Comparison of ENCODE assay signal across 11 cellular contexts in genomic region chr2:73783883-73784282, GRCh38. TPM values are rescaled to one million over a fixed set of nuclear protein-coding genes. Genes with fewer than 3 reads are reported as not detected.
A peak's percentile ranks its signal among the peaks of the same experiment; 100 is the strongest.
DNase-seq lines count a peak whose midpoint lies in the region; ATAC-seq, FAIRE-seq and TF ChIP-seq lines count a peak whose summit lies in the region.
"Not testable (repeated sequence)": the region's sequence is repeated elsewhere in the genome, so short reads cannot be mapped to it uniquely, and the experiment has no call there.
"Had no signal": no experiment of that assay in that cellular context is flagged by ENCODE, and none has a peak within 500 bp of the region (broad histone marks: within the 10 kb centered on the region; RNA-seq: fewer than 3 reads in every experiment).

Gene C2orf78, plus strand, starts transcription at chr2:73784183. Its CDS starts 127 bp downstream, at chr2:73784310.

- H3K27ac Mint-ChIP-seq in GM23338 = not testable (repeated sequence)

- not testable (repeated sequence) for BruUV-seq in PC-3 (replicated peaks; lab: Mats Ljungman, UMichigan); mammary epithelial cell (replicated peaks; lab: Mats Ljungman, UMichigan); HepG2 (replicated peaks; lab: Mats Ljungman, UMichigan)

- intact Hi-C loops in PC-3 (cut with micrococcal nuclease); mammary epithelial cell (cut with micrococcal nuclease); HepG2 (cut with micrococcal nuclease; ENCODE audit: unreplicated experiment): not testable (repeated sequence)

- POLR2A ChIA-PET in A549 (lab: Yijun Ruan, JAX) = interaction anchor here (0.5 kb wide), 1 partner anchor 398 kb away, joined by 4 read pairs; the partner anchor contains the start of gene ALMS1
- POLR2A ChIA-PET in PC-3 (lab: Charles Lee; ENCODE audit: unreplicated experiment) = not testable (repeated sequence)
- POLR2A ChIA-PET in HepG2 (lab: Yijun Ruan, JAX) = interaction anchor here (0.7 kb wide), 1 partner anchor 45 kb away, joined by 4 read pairs; the partner anchor contains the start of gene STAMBP

- not testable (repeated sequence) for H3K27me3 ChIP-seq in GM23338 (ENCODE audit: insufficient read depth); PC-3 (ENCODE audit: low read length); SJCRH30; mammary epithelial cell (ENCODE audit: insufficient read depth, low read length); HepG2 (ENCODE audit: control insufficient read depth in 1 of 2, insufficient read depth in 2 of 2, low read length in 2 of 2); osteoblast (ENCODE audit: insufficient read depth, low read length)

- H3K36me3 Mint-ChIP-seq in GM23338 (ENCODE audit: low read depth) = not testable (repeated sequence)

- H3K9me2 ChIP-seq in GM23338 (ENCODE audit: insufficient read depth); PC-3 (replicated peaks; ENCODE audit: low read length): not testable (repeated sequence)

- H2AFZ ChIP-seq in GM23338 (peak within 1 kb of the TSS; percentile 52), PC-3 (ENCODE audit: low read length) (peak within 1 kb of the TSS; percentile 79), mammary epithelial cell (ENCODE audit: low read depth, low read length) (peak within 1 kb of the TSS; percentile 85), HepG2 (ENCODE audit: low read length) (peak within 1 kb of the TSS; percentile 84), osteoblast (ENCODE audit: low read length) (peak within 1 kb of the TSS; percentile 32)

- ATAC-seq in A549, GM23338, PC-3, HepG2: not testable (repeated sequence)

- DNase-seq in A549 (ENCODE audit: low read depth in 1 of 2, low spot score in 1 of 2); GM23338 (ENCODE audit: low spot score); PC-3; SJCRH30; mammary epithelial cell; HepG2 (ENCODE audit: low spot score); osteoblast (ENCODE audit: insufficient read length, low spot score, missing footprints): not testable (repeated sequence)

- not testable (repeated sequence) for H3K9me3 ChIP-seq in A549; PC-3 (ENCODE audit: low read length); SJCRH30 (replicated peaks); mammary epithelial cell (replicated peaks; ENCODE audit: insufficient read depth, low read length); HepG2 (ENCODE audit: low read length); osteoblast (ENCODE audit: low read depth, low read length)

- not testable (repeated sequence) for H3K4me1 Mint-ChIP-seq in GM23338

- TF ChIP-seq POLR2A in A549 (IDR thresholded peaks at IDR 0.05; ENCODE audit: low read length); HepG2 (IDR thresholded peaks at IDR 0.05; ENCODE audit: insufficient read depth in 1 of 2, low read depth in 2 of 2, low read length in 2 of 2): not testable (repeated sequence)

- FAIRE-seq in A549 (lab: Jason Lieb, UNC); HepG2 (lab: Jason Lieb, UNC): not testable (repeated sequence)

- TF ChIP-seq RAD21 in A549 (conservative IDR thresholded peaks at IDR 0.05 in 1 of 2, IDR thresholded peaks at IDR 0.05 in 1 of 2); HepG2 (CRISPR knock-in tag; IDR thresholded peaks at IDR 0.05): not testable (repeated sequence)

- not testable (repeated sequence) for TF ChIP-seq CTCF in A549 (IDR thresholded peaks at IDR 0.05); GM23338 (conservative IDR thresholded peaks at IDR 0.05; ENCODE audit: low read depth in 2 of 2); PC-3 (conservative IDR thresholded peaks at IDR 0.05; ENCODE audit: low read depth, low read length); mammary epithelial cell (conservative IDR thresholded peaks at IDR 0.05 in 1 of 2, IDR thresholded peaks at IDR 0.05 in 1 of 2; ENCODE audit: extremely low read depth in 1 of 2, insufficient read depth in 1 of 2, low read depth in 1 of 2, low read length in 2 of 2); HepG2 (CRISPR knock-in tag; IDR thresholded peaks at IDR 0.05); osteoblast (IDR thresholded peaks at IDR 0.05; ENCODE audit: extremely low read depth, low read depth, low read length)

- H3K27me3 Mint-ChIP-seq in GM23338 (ENCODE audit: insufficient read depth, low read depth, poor library complexity) = not testable (repeated sequence)

- H3F3A ChIP-seq in GM23338 (replicated peaks; ENCODE audit: low read depth); PC-3 (ENCODE audit: low read length, unreplicated experiment): not testable (repeated sequence)

- H3K4me1 ChIP-seq in A549 (peaks cover 12% of the 10 kb centered on the region), HepG2 (ENCODE audit: insufficient read depth, low read length) (peaks cover 11% of the 10 kb centered on the region)
- H3K4me1 ChIP-seq in GM23338 (ENCODE audit: insufficient read depth); PC-3 (ENCODE audit: insufficient read depth, low read length); SJCRH30; mammary epithelial cell (ENCODE audit: insufficient read depth, low read length); osteoblast (ENCODE audit: insufficient read depth, low read length): not testable (repeated sequence)

- not testable (repeated sequence) for H3K4me3 Mint-ChIP-seq in GM23338

- TF ChIP-seq EP300 in A549 (IDR thresholded peaks at IDR 0.05); HepG2 (IDR thresholded peaks at IDR 0.05; ENCODE audit: low read depth in 2 of 2, low read length in 2 of 2); HepG2 (CRISPR knock-in tag; IDR thresholded peaks at IDR 0.05; ENCODE audit: borderline replicate concordance): not testable (repeated sequence)

- not testable (repeated sequence) for H4K20me1 ChIP-seq in GM23338 (replicated peaks; ENCODE audit: insufficient read depth); PC-3 (ENCODE audit: low read length); mammary epithelial cell (ENCODE audit: insufficient read depth, low read length); HepG2 (ENCODE audit: insufficient read depth, low read length); osteoblast (ENCODE audit: insufficient read depth, low read length)

- H3K27ac ChIP-seq in A549 (peak within 1 kb of the TSS; percentile 72 to 80), SJCRH30 (peak within 1 kb of the TSS; percentile 9; the same call in 1 of the 2 replicates), mammary epithelial cell (ENCODE audit: insufficient read depth, low read depth, low read length) (peak within 1 kb of the TSS; percentile 44)
- H3K27ac ChIP-seq in GM23338 (ENCODE audit: low read depth); PC-3 (ENCODE audit: low read length); HepG2 (ENCODE audit: extremely low read length, insufficient read depth, low read length); osteoblast (ENCODE audit: low read depth, low read length): not testable (repeated sequence)

- peak within 1 kb of the TSS; percentile 75 for H3K4me2 ChIP-seq in A549
- not testable (repeated sequence) for H3K4me2 ChIP-seq in GM23338; PC-3 (ENCODE audit: low read length); mammary epithelial cell (ENCODE audit: insufficient read depth, low read depth, low read length); osteoblast (ENCODE audit: insufficient read depth, low read length)
- peak within 1 kb of the TSS; percentile 91 for H3K4me2 ChIP-seq in HepG2 (ENCODE audit: low read depth, low read length)

- not testable (repeated sequence) for H3K79me2 ChIP-seq in GM23338 (replicated peaks; ENCODE audit: insufficient read depth); PC-3 (ENCODE audit: low read length)
- H3K79me2 ChIP-seq in mammary epithelial cell (ENCODE audit: insufficient read depth, low read length) (peaks cover 11% of the 10 kb centered on the region), HepG2 (ENCODE audit: insufficient read depth, low read length) (peaks cover 10% of the 10 kb centered on the region), osteoblast (ENCODE audit: insufficient read depth, low read length) (peaks cover 10% of the 10 kb centered on the region)

- in situ Hi-C loops in mammary epithelial cell (cut with MboI; ENCODE audit: low sequenced_read_pairs in 2 of 2); HepG2 (cut with HindIII; ENCODE audit: extremely low pct_ligation_motif_present, low pct_unique_long_range_greater_than_20kb): not testable (repeated sequence)

- H3K9me3 Mint-ChIP-seq in GM23338 = not testable (repeated sequence)

- 0 out of 3 replicates have a peak within 1 kb of the TSS, but pooled peaks have one; percentile 3 for H3K4me3 ChIP-seq in A549
- H3K4me3 ChIP-seq in GM23338; PC-3 (ENCODE audit: low read length); mammary epithelial cell (replicated peaks in 1 of 3; ENCODE audit: insufficient read depth in 1 of 3, low read depth in 2 of 3, low read length in 3 of 3); osteoblast (ENCODE audit: insufficient read depth, low read length): not testable (repeated sequence)
- peak within 1 kb of the TSS; percentile 47 for H3K4me3 ChIP-seq in SJCRH30
- H3K4me3 ChIP-seq in HepG2 (replicated peaks in 1 of 3; ENCODE audit: insufficient read depth in 1 of 3, low read depth in 2 of 3, low read length in 3 of 3) = peak within 1 kb of the TSS; percentile 52 to 67 (median 58)

- dilution Hi-C loops in mammary epithelial cell (cut with HindIII; ENCODE audit: low sequenced_read_pairs) = not testable (repeated sequence)

- not testable (repeated sequence) for H3K36me3 ChIP-seq in GM23338 (ENCODE audit: insufficient read depth); PC-3 (ENCODE audit: low read depth, low read length); SJCRH30; mammary epithelial cell (ENCODE audit: insufficient read depth, low read length); HepG2 (replicated peaks in 1 of 2; ENCODE audit: control insufficient read depth in 1 of 2, insufficient read depth in 2 of 2, low read length in 2 of 2); osteoblast (ENCODE audit: insufficient read depth, low read length)

- CTCF ChIA-PET in A549 (lab: Yijun Ruan, JAX); PC-3 (lab: Charles Lee); mammary epithelial cell (lab: Charles Lee; ENCODE audit: low non-redundant PET); HepG2 (lab: Yijun Ruan, JAX; ENCODE audit: low intra/inter-chr PET ratio, low total read pairs): not testable (repeated sequence)

- not testable (repeated sequence) for H3K9ac ChIP-seq in PC-3 (ENCODE audit: low read length); mammary epithelial cell (ENCODE audit: insufficient read depth, low read length)
- peak within 1 kb of the TSS; percentile 59 for H3K9ac ChIP-seq in HepG2 (ENCODE audit: insufficient read depth, low read depth, low read length)

- 70% methylated on average over 2 of the region's 3 CpGs for WGBS in A549 (ENCODE audit: missing lambda C conversion rate)
- no CpG with 5 or more reads among the region's 3 CpGs for WGBS in mammary epithelial cell (ENCODE audit: low coverage, missing lambda C conversion rate)
- 50% methylated on average over 2 of the region's 3 CpGs for WGBS in HepG2 (ENCODE audit: low lambda C conversion rate)

RNA-seq across cellular contexts. Expression of gene C2orf78, which starts in this region (rescaled TPM):
- not detected in 2 replicates for polyA plus RNA-seq in A549 (2011; rRNA removed)
- polyA plus RNA-seq in A549 (2012; cell fraction: cytosol; rRNA removed) = 0.01 TPM in 1 of 2 replicates, not detected in the other
- not detected in 2 replicates for polyA plus RNA-seq in A549 (2012; cell fraction: nucleus; rRNA removed)
- polyA plus RNA-seq in A549 (2017; fragmentation: RNase III; extraction: RNeasy Plus Mini Kit Qiagen cat#74134 plus additional on column Dnase treatment) = not detected in 3 replicates
- 0.10 TPM in 1 of 2 replicates, not detected in the other for polyA minus RNA-seq in A549 (2011; rRNA and poly(A)+ RNA removed)
- total RNA-seq in GM23338 (2014; rRNA removed; shearing (Covaris generic)) = 0.14 TPM in 1 of 2 replicates, not detected in the other
- 0.14 and 0.18 TPM in 2 replicates for polyA plus RNA-seq in GM23338 (2016; fragmentation: Nextera tagmentation; extraction: Ambion mirVana)
- total RNA-seq in PC-3 (2014; rRNA removed) = not detected in 2 replicates
- not detected in 2 replicates for total RNA-seq in SJCRH30 (2014; rRNA removed; shearing (Covaris generic))
- total RNA-seq in mammary epithelial cell = not detected
- polyA plus RNA-seq in mammary epithelial cell = 0.02 TPM
- not detected for polyA minus RNA-seq in mammary epithelial cell
- total RNA-seq in HepG2 (2016; rRNA removed; fragmentation: Illumina TruSeq; extraction: Trizol) = not detected in 2 replicates
- total RNA-seq in HepG2 (2016; cell fraction: cytosol; rRNA removed; fragmentation: Illumina TruSeq; extraction: Trizol; ENCODE audit: low read depth) = not detected in 2 replicates
- total RNA-seq in HepG2 (2016; cell fraction: insoluble cytoplasmic fraction; rRNA removed; fragmentation: Illumina TruSeq; extraction: Trizol) = not detected in 2 replicates
- not detected in 2 replicates for total RNA-seq in HepG2 (2016; cell fraction: membrane; rRNA removed; fragmentation: Illumina TruSeq; extraction: Trizol)
- not detected in 2 replicates for total RNA-seq in HepG2 (2016; cell fraction: nucleus; rRNA removed; fragmentation: Illumina TruSeq; extraction: Trizol)
- polyA plus RNA-seq in HepG2 (2011; rRNA removed) = not detected in 2 replicates
- not detected in 2 replicates for polyA plus RNA-seq in HepG2 (2011; cell fraction: cytosol; rRNA removed)
- polyA plus RNA-seq in HepG2 (2011; cell fraction: nucleus; rRNA removed) = not detected in 2 replicates
- not detected in 2 replicates for polyA plus RNA-seq in HepG2 (2012)
- not detected in 2 replicates for polyA plus RNA-seq in HepG2 (2016; cell fraction: cytosol; fragmentation: Illumina TruSeq; extraction: Trizol; ENCODE audit: low read depth)
- not detected in 2 replicates for polyA plus RNA-seq in HepG2 (2016; cell fraction: insoluble cytoplasmic fraction; fragmentation: Illumina TruSeq; extraction: Trizol; ENCODE audit: low read depth)
- not detected in 2 replicates for polyA plus RNA-seq in HepG2 (2016; cell fraction: membrane; fragmentation: Illumina TruSeq; extraction: Trizol; ENCODE audit: low read depth)
- not detected in 2 replicates for polyA plus RNA-seq in HepG2 (2016; cell fraction: nucleus; fragmentation: Illumina TruSeq; extraction: Trizol; ENCODE audit: insufficient read depth, low read depth)
- 0.26 TPM in 1 of 2 replicates, not detected in the other for polyA minus RNA-seq in HepG2 (2011; rRNA and poly(A)+ RNA removed; ENCODE audit: low replicate concordance)
- polyA minus RNA-seq in HepG2 (2011; cell fraction: cytosol; rRNA and poly(A)+ RNA removed) = not detected in 2 replicates
- polyA minus RNA-seq in HepG2 (2011; cell fraction: nucleus; rRNA and poly(A)+ RNA removed) = not detected in 2 replicates
- not detected in 2 replicates for total RNA-seq in osteoblast
- total RNA-seq: Caco-2; CD8-positive, alpha-beta memory T cell; HFFc6; HT1080 had no signal
- polyA plus RNA-seq: CD8-positive, alpha-beta memory T cell had no signal

Comparison
In these comparisons a context has a peak if more than half of its experiments do, and no peak if none do; other contexts are left out.
1. H2AFZ ChIP-seq: peak in every context shown above with its lines; median percentile 85 in mammary epithelial cell; 84 in HepG2; 79 in PC-3; 52 in GM23338; 32 in osteoblast.